Comparison of ENCODE assay signal across 2 cellular contexts in the genomic region with DNA sequence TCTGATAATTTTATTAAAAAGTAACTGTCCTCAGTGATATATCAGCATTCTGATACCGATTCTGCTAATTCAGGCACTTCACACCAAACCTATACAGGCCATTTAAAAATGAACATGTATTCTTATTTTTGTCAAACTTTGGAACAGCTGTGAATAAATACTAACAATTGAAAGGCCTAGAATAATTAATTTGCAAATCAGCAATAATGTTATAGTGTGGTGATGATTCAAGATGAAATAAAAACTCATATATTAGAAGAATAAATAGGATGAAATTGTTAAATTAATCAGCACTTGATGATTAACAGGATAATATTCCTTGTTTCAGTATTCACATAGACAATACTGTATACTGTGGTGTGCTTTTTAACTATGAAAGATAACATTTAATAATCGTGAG.
TF ChIP-seq lines count a peak whose summit lies in the region.

No MANE protein-coding gene starts in this region.

TF ChIP-seq in GM12878, 131 proteins besides CTCF, POLR2A, EP300 and RAD21:
- TF ChIP-seq KDM1A (IDR thresholded peaks at IDR 0.05; ENCODE audit: borderline replicate concordance) (no peak), SIN3A (IDR thresholded peaks at IDR 0.05; ENCODE audit: low read depth, low read length) (no peak), TCF12 (IDR thresholded peaks at IDR 0.05; ENCODE audit: low read depth, low read length) (no peak), ZNF384 (IDR thresholded peaks at IDR 0.05; ENCODE audit: borderline replicate concordance, low read depth, low read length) (no peak), IKZF1 (conservative IDR thresholded peaks at IDR 0.05) (no peak), MEF2A (IDR thresholded peaks at IDR 0.05; ENCODE audit: insufficient read depth, low read depth, low read length) (no peak), SMARCA5 (IDR thresholded peaks at IDR 0.05) (no peak), NFXL1 (IDR thresholded peaks at IDR 0.05; ENCODE audit: borderline replicate concordance) (no peak), HCFC1 (IDR thresholded peaks at IDR 0.05; ENCODE audit: low read length) (no peak), HDAC2 (IDR thresholded peaks at IDR 0.05) (no peak), ETV6 (conservative IDR thresholded peaks at IDR 0.05 in 1 of 2, IDR thresholded peaks at IDR 0.05 in 1 of 2; ENCODE audit: borderline replicate concordance in 1 of 2, low read depth in 1 of 2) (no peak), SIX5 (IDR thresholded peaks at IDR 0.05; ENCODE audit: low read depth, low read length, severe bottlenecking) (no peak), GABPA (IDR thresholded peaks at IDR 0.05; ENCODE audit: low read depth) (no peak), MXI1 (IDR thresholded peaks at IDR 0.05; ENCODE audit: low read depth, low read length) (no peak)
- TF ChIP-seq, protein P1, sequence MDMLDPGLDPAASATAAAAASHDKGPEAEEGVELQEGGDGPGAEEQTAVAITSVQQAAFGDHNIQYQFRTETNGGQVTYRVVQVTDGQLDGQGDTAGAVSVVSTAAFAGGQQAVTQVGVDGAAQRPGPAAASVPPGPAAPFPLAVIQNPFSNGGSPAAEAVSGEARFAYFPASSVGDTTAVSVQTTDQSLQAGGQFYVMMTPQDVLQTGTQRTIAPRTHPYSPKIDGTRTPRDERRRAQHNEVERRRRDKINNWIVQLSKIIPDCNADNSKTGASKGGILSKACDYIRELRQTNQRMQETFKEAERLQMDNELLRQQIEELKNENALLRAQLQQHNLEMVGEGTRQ (IDR thresholded peaks at IDR 0.05; ENCODE audit: borderline replicate concordance, low read depth, low read length), result no peak
- TF ChIP-seq, protein P2, sequence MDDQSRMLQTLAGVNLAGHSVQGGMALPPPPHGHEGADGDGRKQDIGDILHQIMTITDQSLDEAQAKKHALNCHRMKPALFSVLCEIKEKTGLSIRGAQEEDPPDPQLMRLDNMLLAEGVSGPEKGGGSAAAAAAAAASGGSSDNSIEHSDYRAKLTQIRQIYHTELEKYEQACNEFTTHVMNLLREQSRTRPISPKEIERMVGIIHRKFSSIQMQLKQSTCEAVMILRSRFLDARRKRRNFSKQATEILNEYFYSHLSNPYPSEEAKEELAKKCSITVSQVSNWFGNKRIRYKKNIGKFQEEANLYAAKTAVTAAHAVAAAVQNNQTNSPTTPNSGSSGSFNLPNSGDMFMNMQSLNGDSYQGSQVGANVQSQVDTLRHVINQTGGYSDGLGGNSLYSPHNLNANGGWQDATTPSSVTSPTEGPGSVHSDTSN (IDR thresholded peaks at IDR 0.05; ENCODE audit: insufficient replicate concordance, low read depth, low read length), result no peak

TF ChIP-seq in GM12891, 5 proteins besides CTCF, POLR2A, EP300 and RAD21:
- no peak for TF ChIP-seq TAF1 (IDR thresholded peaks at IDR 0.05; ENCODE audit: low read depth, low read length)
- TF ChIP-seq POLR2AphosphoS5 (IDR thresholded peaks at IDR 0.05; ENCODE audit: low read depth, low read length), result no peak
- no peak for TF ChIP-seq PAX5 (IDR thresholded peaks at IDR 0.05; ENCODE audit: insufficient read depth, low read length, severe bottlenecking)
- no peak for TF ChIP-seq POU2F2 (IDR thresholded peaks at IDR 0.05; ENCODE audit: low read depth, low read length)
- TF ChIP-seq SPI1 (IDR thresholded peaks at IDR 0.05; ENCODE audit: low read depth, low read length), result no peak
